ENCODE assay signal across 19 cellular contexts in the genomic region with DNA sequence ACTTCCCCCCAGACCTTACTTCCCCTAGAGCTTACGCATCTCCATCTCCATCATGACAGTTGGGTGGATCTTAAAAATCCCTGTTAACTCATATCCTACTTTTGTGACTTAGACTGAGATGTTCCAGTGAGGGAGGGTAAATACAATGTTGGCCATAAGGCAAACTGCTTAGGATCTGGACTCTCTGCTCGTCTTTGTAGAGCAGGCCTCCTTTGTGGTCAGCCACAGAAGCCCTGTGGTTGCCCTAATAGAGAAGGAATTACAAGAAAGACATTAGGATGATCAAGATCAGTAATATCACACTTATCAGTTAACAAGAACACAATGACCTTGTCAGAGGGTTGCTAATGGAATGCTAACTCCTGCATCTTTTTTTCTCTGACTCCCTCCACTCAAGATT. TPM values are rescaled to one million over a fixed set of nuclear protein-coding genes. Genes with fewer than 3 reads are reported as not detected.
"Had no signal": no experiment of that assay in that cellular context is flagged by ENCODE, and none has a peak within 500 bp of the region (broad histone marks: within the 10 kb centered on the region; RNA-seq: fewer than 3 reads in every experiment).

No MANE protein-coding gene starts in this region.

- H3K27ac ChIP-seq: epithelial cell of prostate, esophagus muscularis mucosa, gastrocnemius medialis, pancreas, right lobe of liver, tibial artery had no signal

- DNase-seq: effector memory CD4-positive, alpha-beta T cell; gastrocnemius medialis; left colon; left ventricle myocardium superior; mesendoderm; naive thymus-derived CD4-positive, alpha-beta T cell; occipital lobe; pancreas; right lobe of liver; stimulated activated CD4-positive, alpha-beta T cell treated with anti-CD3 and anti-CD28 coated beads, Interleukin-4, amount 100 ng/mL, for 1 hour; stimulated activated CD8-positive, alpha-beta memory T cell treated with anti-CD3 and anti-CD28 coated beads, Interleukin-4, amount 100 ng/mL, for 48 hours; stimulated activated naive CD8-positive, alpha-beta T cell treated with anti-CD3 and anti-CD28 coated beads, Interleukin-15, Interleukin-2, amounts not matched to agents 100 U/mL and 50 U/mL, for 24 hours; tibial artery had no signal

- H3K27ac Mint-ChIP-seq: naive thymus-derived CD4-positive, alpha-beta T cell; progenitor cell of endocrine pancreas; stimulated activated effector memory CD8-positive, alpha-beta T cell treated with anti-CD3 and anti-CD28 coated beads, Interleukin-12 subunit alpha, Interleukin-12 subunit beta, amount 100 ng/mL, for 72 hours had no signal

- H3K36me3 Mint-ChIP-seq: stimulated activated effector memory CD8-positive, alpha-beta T cell treated with anti-CD3 and anti-CD28 coated beads, Interleukin-12 subunit alpha, Interleukin-12 subunit beta, amount 100 ng/mL, for 72 hours had no signal

- H3K4me1 ChIP-seq: gastrocnemius medialis, right lobe of liver, tibial artery had no signal

- H3K4me3 Mint-ChIP-seq: naive thymus-derived CD4-positive, alpha-beta T cell; stimulated activated effector memory CD8-positive, alpha-beta T cell treated with anti-CD3 and anti-CD28 coated beads, Interleukin-12 subunit alpha, Interleukin-12 subunit beta, amount 100 ng/mL, for 72 hours had no signal

- ATAC-seq: gastrocnemius medialis; left colon; naive thymus-derived CD4-positive, alpha-beta T cell; pancreas; right lobe of liver; stimulated activated effector memory CD8-positive, alpha-beta T cell treated with anti-CD3 and anti-CD28 coated beads, Interleukin-12 subunit alpha, Interleukin-12 subunit beta, amount 100 ng/mL, for 72 hours; stimulated activated naive CD8-positive, alpha-beta T cell treated with anti-CD3 and anti-CD28 coated beads, Interleukin-15, Interleukin-2, amounts not matched to agents 100 U/mL and 50 U/mL, for 24 hours had no signal

- H3K4me3 ChIP-seq: esophagus muscularis mucosa, gastrocnemius medialis, pancreas, right lobe of liver, tibial artery had no signal

- H3K27me3 ChIP-seq: gastrocnemius medialis, right lobe of liver, tibial artery had no signal

- H3K4me1 Mint-ChIP-seq: stimulated activated effector memory CD8-positive, alpha-beta T cell treated with anti-CD3 and anti-CD28 coated beads, Interleukin-12 subunit alpha, Interleukin-12 subunit beta, amount 100 ng/mL, for 72 hours had no signal

- H3K9me3 ChIP-seq: gastrocnemius medialis, pancreas, right lobe of liver had no signal

RNA-seq across cellular contexts. Expression of a gene that starts 52.0 kb away (rescaled TPM):
- total RNA-seq: fibroblast of villous mesenchyme; lung microvascular endothelial cell; naive thymus-derived CD4-positive, alpha-beta T cell had no signal
- polyA plus RNA-seq: naive thymus-derived CD4-positive, alpha-beta T cell had no signal
